In genomic region chr3:75396316-75396802, GRCh38 we compare ENCODE assay signal across 1 cellular context.
TF ChIP-seq lines count a peak whose summit lies in the region.

No MANE protein-coding gene starts in this region.

TF ChIP-seq in IMR-90, 13 proteins besides CTCF, POLR2A, EP300 and RAD21 (continued from another document):
- no peak for TF ChIP-seq ELK1 (IDR thresholded peaks at IDR 0.05; ENCODE audit: borderline replicate concordance, low read depth, low read length)
TF ChIP-seq in IMR-90: peak in this region for 0.
